ENCODE assay signal across 8 cellular contexts in genomic region chr9:78296893-78297671, GRCh38. TPM values are rescaled to one million over a fixed set of nuclear protein-coding genes. Genes with fewer than 3 reads are reported as not detected.
A peak's percentile ranks its signal among the peaks of the same experiment; 100 is the strongest.
DNase-seq lines count a peak whose midpoint lies in the region; ATAC-seq and TF ChIP-seq lines count a peak whose summit lies in the region.

Gene PSAT1 (plus strand): TSS chr9:78297125. CDS start chr9:78297211, 86 bp downstream.

- no peaks in the 10 kb centered on the region for H3K4me1 ChIP-seq in BE2C

- TF ChIP-seq CTCF in BE2C (IDR thresholded peaks at IDR 0.05; ENCODE audit: low read depth, low read length): no peak
- no peak for TF ChIP-seq CTCF in coronary artery (IDR thresholded peaks at IDR 0.05)

- H3K4me3 ChIP-seq in BE2C (ENCODE audit: low read depth, low read length): peak within 1 kb of the TSS; percentile 97
- H3K4me3 ChIP-seq in coronary artery: peak within 1 kb of the TSS; percentile 75

- DNase-seq in BE2C (peak; percentile 96), NCI-H526 (lab: John Stamatoyannopoulos, UW) (peak; percentile 87 to 92), coronary artery (ENCODE audit: low spot score) (peak; percentile 86), left kidney (ENCODE audit: low read depth, low spot score) (peak; percentile 98)
- peak; percentile 95 for DNase-seq in activated CD4-positive, alpha-beta T cell treated with anti-CD3 and anti-CD28 coated beads for 48 hours
- DNase-seq in stimulated activated CD4-positive, alpha-beta T cell treated with anti-CD3 and anti-CD28 coated beads, Interleukin-1b, Interleukin-23, amount 100 ng/mL, for 48 hours: peak; percentile 95

- H3K9me3 ChIP-seq in BE2C: no peaks in the 10 kb centered on the region

- ATAC-seq in GM19324 (IDR thresholded peaks at IDR 0.05; ENCODE audit: low FRiP score, unreplicated experiment) (peak; percentile 99), HG03460 (IDR thresholded peaks at IDR 0.05; ENCODE audit: unreplicated experiment) (peak; percentile 97)

- H3K36me3 ChIP-seq in BE2C: peaks cover 19% of the 10 kb centered on the region

- H3K27ac ChIP-seq in coronary artery: peak within 1 kb of the TSS; percentile 17 to 33

- no peaks in the 10 kb centered on the region for H3K27me3 ChIP-seq in BE2C

RNA-seq across cellular contexts. Expression of gene PSAT1, which starts in this region (rescaled TPM):
- polyA plus RNA-seq in BE2C (2012; ENCODE audit: insufficient read depth, insufficient read length, low read depth): 217 TPM

Comparison
In these comparisons a context has a peak if more than half of its experiments do, and no peak if none do; other contexts are left out.
1. Peak in every context shown above with its lines: DNase-seq, ATAC-seq, H3K4me3 ChIP-seq and H3K27ac ChIP-seq.